25 cellular contexts compared by ENCODE assay signal in the genomic region with DNA sequence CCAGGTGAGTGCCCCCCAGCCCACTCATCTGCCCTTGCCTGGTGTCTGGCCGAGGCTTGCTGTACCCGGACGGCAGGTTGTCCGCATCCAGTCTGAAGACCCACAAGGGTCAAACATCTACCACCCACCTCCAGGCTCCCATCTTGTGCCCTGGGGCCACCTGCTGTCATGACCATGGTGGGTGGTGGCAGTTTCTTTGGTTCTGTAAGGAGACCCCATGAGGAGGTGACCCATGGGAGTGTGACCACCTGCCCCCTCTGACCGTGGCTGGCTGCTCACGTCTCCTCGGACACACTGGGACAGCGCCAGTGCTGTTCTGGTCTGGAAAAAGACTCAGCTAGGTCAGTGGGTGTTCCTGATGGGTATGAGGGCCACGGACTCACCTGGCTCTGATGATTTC.
DNase-seq lines count a peak whose midpoint lies in the region; ATAC-seq, FAIRE-seq and TF ChIP-seq lines count a peak whose summit lies in the region.
"Had no signal": no experiment of that assay in that cellular context is flagged by ENCODE, and none has a peak within 500 bp of the region (broad histone marks: within the 10 kb centered on the region; RNA-seq: fewer than 3 reads in every experiment).

No MANE protein-coding gene starts in this region.

- ATAC-seq in Right ventricle myocardium inferior, result no peak
- no peak for ATAC-seq in heart right ventricle
- ATAC-seq in GM18517 (IDR thresholded peaks at IDR 0.05; ENCODE audit: unreplicated experiment), result no peak
- no peak for ATAC-seq in GM21737 (IDR thresholded peaks at IDR 0.05; ENCODE audit: unreplicated experiment)
- ATAC-seq: A549, GM12878 had no signal

- H3K27ac ChIP-seq in heart right ventricle (no peak overlapping the region), kidney (ENCODE audit: low read depth in 2 of 2, low read length in 2 of 2) (no peak overlapping the region), neuronal stem cell (replicated peaks; ENCODE audit: low read length) (no peak overlapping the region)
- H3K27ac ChIP-seq: A549; BLaER1 treated with 17β-estradiol and CSF1 and Interleukin-3, amounts not matched to agents 10 nM and 100 nM; GM23248 had no signal

- H2BK15ac ChIP-seq in neuronal stem cell (ENCODE audit: low read length), result peak overlapping the region; percentile 18

- H2AFZ ChIP-seq in neuronal stem cell (ENCODE audit: low read length), result no peak overlapping the region
- H2AFZ ChIP-seq: GM23248 had no signal

- peaks cover 0 to 88% (median 70%) of the 10 kb centered on the region in 7 donors for H3K27me3 ChIP-seq in heart right ventricle
- peaks cover 0 to 71% (median 0%) of the 10 kb centered on the region in 3 experiments for H3K27me3 ChIP-seq in neuronal stem cell (ENCODE audit: control insufficient read depth in 3 of 3, insufficient read depth in 3 of 3, low read depth in 1 of 3, low read length in 3 of 3)
- H3K27me3 ChIP-seq: BLaER1 treated with 17β-estradiol and CSF1 and Interleukin-3, amounts not matched to agents 10 nM and 100 nM had no signal

- peak overlapping the region; percentile 27 for H2BK12ac ChIP-seq in neuronal stem cell (ENCODE audit: low read length)

- H3K4me1 ChIP-seq in heart right ventricle, result no peaks in the 10 kb centered on the region
- H3K4me1 ChIP-seq in kidney (ENCODE audit: control insufficient read depth in 1 of 2, insufficient read depth in 1 of 2, low read depth in 1 of 2, low read length in 2 of 2), result no peaks in the 10 kb centered on the region
- peaks cover 11 to 25% of the 10 kb centered on the region in 2 donors for H3K4me1 ChIP-seq in neuronal stem cell (ENCODE audit: control insufficient read depth in 2 of 2, insufficient read depth in 1 of 2, low read depth in 1 of 2, low read length in 2 of 2)
- H3K4me1 ChIP-seq: A549, BE2C had no signal

- H2BK120ac ChIP-seq in neuronal stem cell (ENCODE audit: low read depth, low read length), result peak overlapping the region; percentile 40

- H3K36me3 ChIP-seq in heart right ventricle (no peaks in the 10 kb centered on the region), kidney (ENCODE audit: control insufficient read depth in 1 of 2, insufficient read depth in 2 of 2, low read length in 2 of 2) (no peaks in the 10 kb centered on the region), neuronal stem cell (replicated peaks in 1 of 2; ENCODE audit: control insufficient read depth in 2 of 2, insufficient read depth in 2 of 2, low read length in 2 of 2) (no peaks in the 10 kb centered on the region)
- H3K36me3 ChIP-seq: BE2C; BLaER1 treated with 17β-estradiol and CSF1 and Interleukin-3, amounts not matched to agents 10 nM and 100 nM had no signal

- H3K4me3 ChIP-seq in heart right ventricle (no peak overlapping the region), kidney (ENCODE audit: low read length in 2 of 2) (no peak overlapping the region), neuronal stem cell (ENCODE audit: low read length in 2 of 2) (no peak overlapping the region), lower leg skin (ENCODE audit: low read depth, poor library complexity, severe bottlenecking) (no peak overlapping the region)
- H3K4me3 ChIP-seq: A549; BLaER1 treated with 17β-estradiol and CSF1 and Interleukin-3, amounts not matched to agents 10 nM and 100 nM; GM12878; GM23248 had no signal

- H4K91ac ChIP-seq in neuronal stem cell (ENCODE audit: low read depth, low read length, poor library complexity), result no peak overlapping the region

- TF ChIP-seq CTCF in heart right ventricle (IDR thresholded peaks at IDR 0.05) (no peak), kidney (IDR thresholded peaks at IDR 0.05; ENCODE audit: borderline replicate concordance, extremely low read depth, insufficient read depth) (no peak), lower leg skin (IDR thresholded peaks at IDR 0.05) (no peak)

- DNase-seq in Right ventricle myocardium inferior (ENCODE audit: missing footprints) (peak; percentile 28), heart right ventricle (no peak), kidney (peak; percentile 40), neuronal stem cell (ENCODE audit: low spot score) (no peak), lower leg skin (ENCODE audit: low spot score in 2 of 2) (no peak)
- DNase-seq: 8988T; ACHN; AML-193; BE2C; CD4-positive, alpha-beta T cell; CD8-positive, alpha-beta memory T cell; DMS 273 treated with DMSO at 0.1 percent for 48 hours; DMS79; EL; GDM1; GM23248; H7; HCEC 1CT had no signal

- TF ChIP-seq POLR2A in lower leg skin (IDR thresholded peaks at IDR 0.05), result no peak

- H3K18ac ChIP-seq in neuronal stem cell (ENCODE audit: low read length), result peak overlapping the region; percentile 89

- H4K8ac ChIP-seq in neuronal stem cell (ENCODE audit: low read depth, low read length), result no peak overlapping the region

- 83 to 87% methylated on average over 9 of the region's 9 CpGs for WGBS in heart right ventricle, 2 donors
- no CpG with 5 or more reads among the region's 9 CpGs for WGBS in neuronal stem cell (ENCODE audit: extremely low coverage in 2 of 2, insufficient read length in 2 of 2, insufficient replicate concordance in 1 of 2), 2 donors
- WGBS in lower leg skin, 2 donors, result 84 to 94% methylated on average over 9 of the region's 9 CpGs

- H3K9me3 ChIP-seq in heart right ventricle (no peaks in the 10 kb centered on the region), kidney (ENCODE audit: control insufficient read depth in 1 of 2, low read length in 2 of 2) (no peaks in the 10 kb centered on the region), neuronal stem cell (replicated peaks in 1 of 2; ENCODE audit: control insufficient read depth in 2 of 2, insufficient read depth in 1 of 2, low read depth in 1 of 2, low read length in 2 of 2) (no peaks in the 10 kb centered on the region)
- H3K9me3 ChIP-seq: A549; BE2C; BLaER1 treated with 17β-estradiol and CSF1 and Interleukin-3, amounts not matched to agents 10 nM and 100 nM had no signal

- peak overlapping the region; percentile 26 for H3K14ac ChIP-seq in neuronal stem cell (ENCODE audit: low read length)

- H3K4ac ChIP-seq in neuronal stem cell (ENCODE audit: low read length), result no peak overlapping the region

- H3K23ac ChIP-seq in neuronal stem cell (ENCODE audit: low read depth, low read length, poor library complexity), result no peak overlapping the region

- H3K4me2 ChIP-seq in neuronal stem cell (ENCODE audit: insufficient read depth, low read length, poor library complexity, severe bottlenecking), result no peak overlapping the region
- H3K4me2 ChIP-seq: A549; BLaER1 treated with 17β-estradiol and CSF1 and Interleukin-3, amounts not matched to agents 10 nM and 100 nM had no signal

- FAIRE-seq in kidney (lab: Jason Lieb, UNC), result no peak
- FAIRE-seq: A549, D721Med, GM12878, H1 had no signal

- peak overlapping the region; percentile 94 for H2BK5ac ChIP-seq in neuronal stem cell (ENCODE audit: low read length)

- H3K79me1 ChIP-seq in neuronal stem cell (ENCODE audit: low read depth, low read length), result no peaks in the 10 kb centered on the region

- H2AK5ac ChIP-seq in neuronal stem cell (ENCODE audit: low read depth, low read length), result peak overlapping the region; percentile 73

- intact Hi-C loops in Right ventricle myocardium inferior (cut with DNase I), result no loop called here
- intact Hi-C loops in heart right ventricle (cut with DNase I), result no loop called here
- intact Hi-C loops in kidney (cut with DNase I), result no loop called here
- intact Hi-C loops in lower leg skin (cut with DNase I; ENCODE audit: low total_unique reads), result no loop called here

- H3K9ac ChIP-seq in kidney (ENCODE audit: low read length in 2 of 2) (no peak overlapping the region), neuronal stem cell (ENCODE audit: low read depth, low read length, poor library complexity) (no peak overlapping the region)
- H3K9ac ChIP-seq: BLaER1 treated with 17β-estradiol and CSF1 and Interleukin-3, amounts not matched to agents 10 nM and 100 nM; GM23248 had no signal

Comparison
In these comparisons a context has a peak if more than half of its experiments do, and no peak if none do; other contexts are left out.
1. DNase-seq: peak in Right ventricle myocardium inferior (single experiment) and kidney (single experiment); none in heart right ventricle (0 of 2), neuronal stem cell (single experiment) and lower leg skin (0 of 2).